Comparison of ENCODE assay signal across 19 cellular contexts in genomic region chr11:134453441-134453840, GRCh38. TPM values are rescaled to one million over a fixed set of nuclear protein-coding genes. Genes with fewer than 3 reads are reported as not detected.
DNase-seq lines count a peak whose midpoint lies in the region; ATAC-seq and TF ChIP-seq lines count a peak whose summit lies in the region.
"Had no signal": no experiment of that assay in that cellular context is flagged by ENCODE, and none has a peak within 500 bp of the region (broad histone marks: within the 10 kb centered on the region; RNA-seq: fewer than 3 reads in every experiment).

No MANE protein-coding gene starts in this region.

- H3K9me3 Mint-ChIP-seq in brain: peaks cover 0 to 17% (median 5%) of the 10 kb centered on the region in 5 experiments
- no peaks in the 10 kb centered on the region for H3K9me3 Mint-ChIP-seq in activated T-helper 17 cell treated with anti-CD3 and anti-CD28 coated beads, Interleukin-2, amount 50 U/mL, for 72 hours

- ATAC-seq in activated T-helper 17 cell treated with anti-CD3 and anti-CD28 coated beads, Interleukin-2, amount 50 U/mL, for 72 hours (replicated peaks): no peak
- ATAC-seq: GM12878, K562 had no signal

- TF ChIP-seq CTCF in brain (conservative IDR thresholded peaks at IDR 0.05): no peak

- H3K27ac Mint-ChIP-seq in brain: peak overlapping the region in 4 of 5 experiments; percentile 41 to 96 (median 64)
- no peak overlapping the region for H3K27ac Mint-ChIP-seq in activated T-helper 17 cell treated with anti-CD3 and anti-CD28 coated beads, Interleukin-2, amount 50 U/mL, for 72 hours

- H3K27me3 Mint-ChIP-seq in brain: no peaks in the 10 kb centered on the region
- peaks cover 5% of the 10 kb centered on the region for H3K27me3 Mint-ChIP-seq in activated T-helper 17 cell treated with anti-CD3 and anti-CD28 coated beads, Interleukin-2, amount 50 U/mL, for 72 hours

- DNase-seq in Ammon's horn (ENCODE audit: low spot score) (peak; percentile 67), medulla oblongata (ENCODE audit: extremely low spot score) (peak; percentile 51), putamen (ENCODE audit: low spot score) (peak; percentile 45), T-helper 9 cell (no peak), NCI-H345 treated with DMSO at 0.1 percent for 48 hours (lab: John Stamatoyannopoulos, UW; ENCODE audit: unreplicated experiment) (no peak), NCI-H526 (lab: John Stamatoyannopoulos, UW) (no peak)
- DNase-seq: Calu3; CD4-positive, alpha-beta memory T cell; NCI-H1105; NCI-H1694; NCI-H2081 treated with DMSO at 0.1 percent for 48 hours; NCI-H510A; NCI-H774; SHP77 treated with DMSO at 0.1 percent for 48 hours had no signal

- H3K4me1 Mint-ChIP-seq in brain: peaks cover 28% of the 10 kb centered on the region
- H3K4me1 Mint-ChIP-seq in activated T-helper 17 cell treated with anti-CD3 and anti-CD28 coated beads, Interleukin-2, amount 50 U/mL, for 72 hours: no peaks in the 10 kb centered on the region
- H3K4me1 Mint-ChIP-seq: CD4-positive, alpha-beta memory T cell had no signal

- no peaks in the 10 kb centered on the region for H3K36me3 Mint-ChIP-seq in brain
- no peaks in the 10 kb centered on the region for H3K36me3 Mint-ChIP-seq in activated T-helper 17 cell treated with anti-CD3 and anti-CD28 coated beads, Interleukin-2, amount 50 U/mL, for 72 hours (ENCODE audit: low read depth)
- H3K36me3 Mint-ChIP-seq: CD4-positive, alpha-beta memory T cell had no signal

- H3K4me3 Mint-ChIP-seq in brain: no peak overlapping the region
- no peak overlapping the region for H3K4me3 Mint-ChIP-seq in activated T-helper 17 cell treated with anti-CD3 and anti-CD28 coated beads, Interleukin-2, amount 50 U/mL, for 72 hours
- H3K4me3 Mint-ChIP-seq: CD4-positive, alpha-beta memory T cell had no signal

RNA-seq across cellular contexts. Expression of gene B3GAT1, which starts 41.4 kb away (rescaled TPM):
- polyA plus RNA-seq in brain (ENCODE audit: insufficient read depth, low read depth, low replicate concordance): 110 TPM
- under 1 TPM; 0.16 to 0.17 TPM for total RNA-seq in activated T-helper 17 cell treated with anti-CD3 and anti-CD28 coated beads, Interleukin-2, amount 50 U/mL, for 72 hours
- total RNA-seq: OCI-LY7 had no signal
- polyA plus RNA-seq: CD4-positive, alpha-beta memory T cell; GM12878 had no signal

Comparison
In these comparisons a context has a peak if more than half of its experiments do, and no peak if none do; other contexts are left out.
1. DNase-seq: peak in Ammon's horn (single experiment), medulla oblongata (single experiment) and putamen (single experiment); none in T-helper 9 cell (single experiment), NCI-H345 treated with DMSO at 0.1 percent for 48 hours (single experiment) and NCI-H526 (0 of 2).